8 cellular contexts compared by ENCODE assay signal in genomic region chr2:90021234-90021633, GRCh38.
DNase-seq lines count a peak whose midpoint lies in the region; ATAC-seq and TF ChIP-seq lines count a peak whose summit lies in the region.
"Not testable (repeated sequence)": the region's sequence is repeated elsewhere in the genome, so short reads cannot be mapped to it uniquely, and the experiment has no call there.

No MANE protein-coding gene starts in this region.

- 20 to 60% methylated on average over 1 of the region's 9 CpGs for WGBS in upper lobe of left lung, 2 donors

- H3K36me3 Mint-ChIP-seq in glutamatergic neuron (ENCODE audit: unreplicated experiment), result not testable (repeated sequence)

- not testable (repeated sequence) for H3K27me3 Mint-ChIP-seq in glutamatergic neuron (ENCODE audit: unreplicated experiment)

- TF ChIP-seq POLR2A in upper lobe of left lung (IDR thresholded peaks at IDR 0.05), result not testable (repeated sequence)

- in situ Hi-C loops in Panc1 (cut with HindIII; ENCODE audit: low pct_unique_long_range_greater_than_20kb, low sequenced_read_pairs), result not testable (repeated sequence)

- H3K4me3 ChIP-seq in Panc1 (ENCODE audit: low read depth in 2 of 2, low read length in 2 of 2); upper lobe of left lung: not testable (repeated sequence)

- H3K4me1 ChIP-seq in Panc1 (ENCODE audit: control insufficient read depth, insufficient read depth, low read length); upper lobe of left lung: not testable (repeated sequence)

- not testable (repeated sequence) for H3K27ac Mint-ChIP-seq in glutamatergic neuron (ENCODE audit: unreplicated experiment)

- peak; percentile 4; the same call in 1 of the 2 replicates for TF ChIP-seq CTCF in GM12874 (IDR thresholded peaks at IDR 0.05; ENCODE audit: insufficient read depth, low read depth, low read length)
- TF ChIP-seq CTCF in Panc1 (IDR thresholded peaks at IDR 0.05), result peak; percentile 15; the same call in 1 of the 2 replicates
- TF ChIP-seq CTCF in glutamatergic neuron (IDR thresholded peaks at IDR 0.05; ENCODE audit: partially characterized antibody, unreplicated experiment), result peak; percentile 35
- TF ChIP-seq CTCF in upper lobe of left lung (IDR thresholded peaks at IDR 0.05), result not testable (repeated sequence)

- not testable (repeated sequence) for DNase-seq in Panc1 (ENCODE audit: low read depth, low spot score); upper lobe of left lung
- peak; percentile 48 for DNase-seq in glutamatergic neuron

- not testable (repeated sequence) for BruUV-seq in Panc1 (replicated peaks; lab: Mats Ljungman, UMichigan)

- TF ChIP-seq EP300 in upper lobe of left lung (IDR thresholded peaks at IDR 0.05), result not testable (repeated sequence)

- H3K9me3 ChIP-seq in Panc1 (ENCODE audit: control insufficient read depth, insufficient read depth, low read depth, low read length); upper lobe of left lung: not testable (repeated sequence)

- not testable (repeated sequence) for H3K27me3 ChIP-seq in Panc1 (ENCODE audit: control insufficient read depth, insufficient read depth, low read length); upper lobe of left lung

- CTCF ChIA-PET in Panc1 (lab: Charles Lee), result not testable (repeated sequence)

- H3K4me3 Mint-ChIP-seq in glutamatergic neuron (ENCODE audit: unreplicated experiment), result not testable (repeated sequence)

- H3K4me1 Mint-ChIP-seq in glutamatergic neuron (ENCODE audit: low read depth, unreplicated experiment), result not testable (repeated sequence)

- not testable (repeated sequence) for H3K36me3 ChIP-seq in Panc1 (ENCODE audit: control insufficient read depth, insufficient read depth, low read length); upper lobe of left lung

- POLR2A ChIA-PET in Panc1 (lab: Charles Lee), result not testable (repeated sequence)

- intact Hi-C loops in Panc1 (cut with micrococcal nuclease; ENCODE audit: unreplicated experiment), result not testable (repeated sequence)

- H3K27ac ChIP-seq in Panc1 (ENCODE audit: low read length); upper lobe of left lung: not testable (repeated sequence)

- H3K9me3 Mint-ChIP-seq in glutamatergic neuron (ENCODE audit: unreplicated experiment), result not testable (repeated sequence)

- peak; percentile 49 for ATAC-seq in GM19043 (IDR thresholded peaks at IDR 0.05; ENCODE audit: low read depth, unreplicated experiment)
- ATAC-seq in GM21723 (IDR thresholded peaks at IDR 0.05; ENCODE audit: unreplicated experiment), result peak; percentile 66
- ATAC-seq in HG02884 (IDR thresholded peaks at IDR 0.05; ENCODE audit: unreplicated experiment), result peak; percentile 82
- peak; percentile 54 for ATAC-seq in HG03469 (IDR thresholded peaks at IDR 0.05; ENCODE audit: unreplicated experiment)
- not testable (repeated sequence) for ATAC-seq in Panc1
- peak; percentile 56 to 65 for ATAC-seq in upper lobe of left lung (ENCODE audit: low FRiP score in 2 of 2)
